19 cellular contexts compared by ENCODE assay signal in genomic region chr4:94516999-94517398, GRCh38.
DNase-seq lines count a peak whose midpoint lies in the region; ATAC-seq and TF ChIP-seq lines count a peak whose summit lies in the region.
"Had no signal": no experiment of that assay in that cellular context is flagged by ENCODE, and none has a peak within 500 bp of the region (broad histone marks: within the 10 kb centered on the region; RNA-seq: fewer than 3 reads in every experiment).

No MANE protein-coding gene starts in this region.

- H3K27me3 ChIP-seq in SK-N-SH (ENCODE audit: insufficient read depth), result no peaks in the 10 kb centered on the region
- no peaks in the 10 kb centered on the region for H3K27me3 ChIP-seq in ascending aorta
- H3K27me3 ChIP-seq in right atrium auricular region, result no peaks in the 10 kb centered on the region
- no peaks in the 10 kb centered on the region for H3K27me3 ChIP-seq in thoracic aorta (replicated peaks; ENCODE audit: insufficient read depth)

- TF ChIP-seq RAD21 in SK-N-SH (IDR thresholded peaks at IDR 0.05; ENCODE audit: low read length), result no peak

- H3K4me2 ChIP-seq in SK-N-SH, result no peak overlapping the region

- TF ChIP-seq EP300 in SK-N-SH (IDR thresholded peaks at IDR 0.05; ENCODE audit: borderline replicate concordance in 1 of 2, low read depth in 1 of 2, low read length in 1 of 2), result no peak

- POLR2A ChIA-PET in SK-N-SH (lab: Yijun Ruan, JAX), result no interaction called here

- no peak for DNase-seq in SK-N-SH
- no peak for DNase-seq in ascending aorta (ENCODE audit: low spot score in 2 of 2)
- no peak for DNase-seq in right atrium auricular region (ENCODE audit: low spot score)
- no peak for DNase-seq in thoracic aorta (ENCODE audit: low spot score)
- no peak for DNase-seq in NCI-H1105 treated with DMSO at 0.1 percent for 48 hours (lab: John Stamatoyannopoulos, UW)
- DNase-seq in OCI-M1 (lab: John Stamatoyannopoulos, UW), result no peak
- DNase-seq: activated CD4-positive, alpha-beta T cell treated with anti-CD3 and anti-CD28 coated beads for 1 hour; activated naive CD4-positive, alpha-beta T cell treated with anti-CD3 and anti-CD28 coated beads, Interleukin-2, amount 10 ng/mL, durations not matched to agents 7 days and 5 days; CD4-positive, alpha-beta T cell; head of caudate nucleus; Karpas-422; kidney; NCI-H187 treated with DMSO at 0.1 percent for 48 hours; NCI-H774; RPMI8226; T-helper 2 cell had no signal

- no peaks in the 10 kb centered on the region for H3K9me3 ChIP-seq in SK-N-SH
- H3K9me3 ChIP-seq in ascending aorta, result no peaks in the 10 kb centered on the region
- no peaks in the 10 kb centered on the region for H3K9me3 ChIP-seq in right atrium auricular region
- H3K9me3 ChIP-seq in thoracic aorta, result no peaks in the 10 kb centered on the region

- no peak for TF ChIP-seq CTCF in SK-N-SH (IDR thresholded peaks at IDR 0.05)
- no peak for TF ChIP-seq CTCF in ascending aorta (IDR thresholded peaks at IDR 0.05)
- TF ChIP-seq CTCF in right atrium auricular region (IDR thresholded peaks at IDR 0.05), result no peak
- no peak for TF ChIP-seq CTCF in thoracic aorta (IDR thresholded peaks at IDR 0.05)

- no peak overlapping the region for H3K4me3 ChIP-seq in SK-N-SH (ENCODE audit: low read depth in 2 of 2, low read length in 1 of 2)
- H3K4me3 ChIP-seq in ascending aorta, result peak overlapping the region in 1 of 2 donors; percentile 9
- no peak overlapping the region for H3K4me3 ChIP-seq in right atrium auricular region
- no peak overlapping the region for H3K4me3 ChIP-seq in thoracic aorta

- 94% methylated on average over 5 of the region's 5 CpGs for WGBS in SK-N-SH (ENCODE audit: low lambda C conversion rate)

- peak overlapping the region; percentile 8; the same call in 1 of the 2 replicates for H3K9ac ChIP-seq in SK-N-SH

- no peak overlapping the region for H2AFZ ChIP-seq in SK-N-SH (ENCODE audit: low read depth)

- H3F3A ChIP-seq in SK-N-SH (replicated peaks; ENCODE audit: insufficient read depth), result peaks cover 8% of the 10 kb centered on the region

- CTCF ChIA-PET in SK-N-SH (lab: Yijun Ruan, JAX), result no interaction called here

- intact Hi-C loops in ascending aorta (cut with DNase I), result no loop called here

- H3K27ac ChIP-seq in SK-N-SH (ENCODE audit: low read depth in 2 of 2, low read length in 1 of 2) (peak overlapping the region in 1 of 2 experiments; percentile 76; a peak in 2 of 4 replicates), ascending aorta (peak overlapping the region; percentile 75), right atrium auricular region (peak overlapping the region; percentile 57 to 63), thoracic aorta (peak overlapping the region; percentile 65 to 71)
- H3K27ac ChIP-seq: HL-60 had no signal

- H3K9me2 ChIP-seq in SK-N-SH, result no peaks in the 10 kb centered on the region

- ATAC-seq in SK-N-SH treated with all-trans-retinoic acid at 6 μM for 48 hours, result no peak
- ATAC-seq in thoracic aorta (ENCODE audit: insufficient number of reproducible peaks, low FRiP score, low read depth), result no peak
- no peak for ATAC-seq in HG03039 (IDR thresholded peaks at IDR 0.05; ENCODE audit: unreplicated experiment)

- H3K4me1 ChIP-seq in SK-N-SH (ENCODE audit: control insufficient read depth in 1 of 2, insufficient read depth in 2 of 2, low read depth in 1 of 2, low read length in 1 of 2) (peaks cover 0 to 30% of the 10 kb centered on the region in 2 experiments; a peak in 3 of 4 replicates), ascending aorta (peaks cover 0 to 63% of the 10 kb centered on the region in 2 donors), right atrium auricular region (peaks cover 0 to 68% of the 10 kb centered on the region in 2 donors), thoracic aorta (ENCODE audit: control insufficient read depth in 1 of 2, low read depth in 2 of 2) (peaks cover 42 to 74% of the 10 kb centered on the region in 2 donors)

- peaks cover 100% of the 10 kb centered on the region for H3K79me2 ChIP-seq in SK-N-SH (ENCODE audit: insufficient read depth)

- peaks cover 0 to 33% of the 10 kb centered on the region in 2 experiments for H3K36me3 ChIP-seq in SK-N-SH (replicated peaks in 1 of 2; ENCODE audit: control insufficient read depth in 1 of 2, insufficient read depth in 2 of 2, low read length in 1 of 2)
- H3K36me3 ChIP-seq in ascending aorta, result no peaks in the 10 kb centered on the region
- peaks cover 7% of the 10 kb centered on the region for H3K36me3 ChIP-seq in right atrium auricular region
- no peaks in the 10 kb centered on the region for H3K36me3 ChIP-seq in thoracic aorta

- no peaks in the 10 kb centered on the region for H4K20me1 ChIP-seq in SK-N-SH (ENCODE audit: insufficient read depth)

TF ChIP-seq in SK-N-SH, 30 proteins besides CTCF, POLR2A, EP300 and RAD21 (continues in another document):
- TF ChIP-seq TEAD4 (IDR thresholded peaks at IDR 0.05; ENCODE audit: borderline replicate concordance, insufficient read depth) (no peak), RFX5 (IDR thresholded peaks at IDR 0.05; ENCODE audit: low read length) (no peak), RCOR1 (IDR thresholded peaks at IDR 0.05; ENCODE audit: low read length) (no peak), YY1 (IDR thresholded peaks at IDR 0.05; ENCODE audit: low read depth) (no peak), RXRA (IDR thresholded peaks at IDR 0.05; ENCODE audit: borderline replicate concordance, low read depth) (no peak), EZH2phosphoT487 (IDR thresholded peaks at IDR 0.05; ENCODE audit: borderline replicate concordance, low read depth) (no peak), MXI1 (IDR thresholded peaks at IDR 0.05; ENCODE audit: low read depth, low read length) (no peak), CHD2 (IDR thresholded peaks at IDR 0.05; ENCODE audit: low read length, partially characterized antibody) (no peak), FOSL2 (IDR thresholded peaks at IDR 0.05; ENCODE audit: borderline replicate concordance, low read depth) (no peak), MAX (IDR thresholded peaks at IDR 0.05; ENCODE audit: low read depth) (no peak), JUND (IDR thresholded peaks at IDR 0.05) (no peak)
- TF ChIP-seq, protein P1, sequence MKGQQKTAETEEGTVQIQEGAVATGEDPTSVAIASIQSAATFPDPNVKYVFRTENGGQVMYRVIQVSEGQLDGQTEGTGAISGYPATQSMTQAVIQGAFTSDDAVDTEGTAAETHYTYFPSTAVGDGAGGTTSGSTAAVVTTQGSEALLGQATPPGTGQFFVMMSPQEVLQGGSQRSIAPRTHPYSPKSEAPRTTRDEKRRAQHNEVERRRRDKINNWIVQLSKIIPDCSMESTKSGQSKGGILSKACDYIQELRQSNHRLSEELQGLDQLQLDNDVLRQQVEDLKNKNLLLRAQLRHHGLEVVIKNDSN (IDR thresholded peaks at IDR 0.05; ENCODE audit: borderline replicate concordance, low read depth), result no peak
- TF ChIP-seq, protein P2, sequence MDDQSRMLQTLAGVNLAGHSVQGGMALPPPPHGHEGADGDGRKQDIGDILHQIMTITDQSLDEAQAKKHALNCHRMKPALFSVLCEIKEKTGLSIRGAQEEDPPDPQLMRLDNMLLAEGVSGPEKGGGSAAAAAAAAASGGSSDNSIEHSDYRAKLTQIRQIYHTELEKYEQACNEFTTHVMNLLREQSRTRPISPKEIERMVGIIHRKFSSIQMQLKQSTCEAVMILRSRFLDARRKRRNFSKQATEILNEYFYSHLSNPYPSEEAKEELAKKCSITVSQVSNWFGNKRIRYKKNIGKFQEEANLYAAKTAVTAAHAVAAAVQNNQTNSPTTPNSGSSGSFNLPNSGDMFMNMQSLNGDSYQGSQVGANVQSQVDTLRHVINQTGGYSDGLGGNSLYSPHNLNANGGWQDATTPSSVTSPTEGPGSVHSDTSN (IDR thresholded peaks at IDR 0.05), result no peak

TF ChIP-seq in SK-N-SH treated with all-trans-retinoic acid at 6 μM for 48 hours, 23 proteins besides CTCF, POLR2A, EP300 and RAD21:
- no peak for TF ChIP-seq ZC3H10 (CRISPR knock-in tag; IDR thresholded peaks at IDR 0.05)
